In genomic region chr15:73800662-73801345, GRCh38 we compare ENCODE assay signal across 8 cellular contexts. TPM values are rescaled to one million over a fixed set of nuclear protein-coding genes. Genes with fewer than 3 reads are reported as not detected.
DNase-seq lines count a peak whose midpoint lies in the region; ATAC-seq and TF ChIP-seq lines count a peak whose summit lies in the region.

No MANE protein-coding gene starts in this region.

- TF ChIP-seq EP300 in gastroesophageal sphincter (IDR thresholded peaks at IDR 0.05), result no peak

- TF ChIP-seq POLR2A in gastroesophageal sphincter (IDR thresholded peaks at IDR 0.05), result no peak

- DNase-seq in ELR (ENCODE audit: low read depth) (peak; percentile 76), RWPE2 (ENCODE audit: low spot score) (no peak), NCI-H526 treated with DMSO at 0.1 percent for 48 hours (lab: John Stamatoyannopoulos, UW) (no peak), NCI-H1105 (lab: John Stamatoyannopoulos, UW) (no peak), GM10248 (ENCODE audit: extremely low spot score) (no peak)

- POLR2A ChIA-PET in GM10248 (lab: Yijun Ruan, JAX), result no interaction called here

- H3K27me3 ChIP-seq in RWPE2 (ENCODE audit: insufficient read depth, poor library complexity, severe bottlenecking) (no peaks in the 10 kb centered on the region), gastroesophageal sphincter (no peaks in the 10 kb centered on the region), rectal smooth muscle tissue (ENCODE audit: control insufficient read depth, insufficient read depth, low read length) (no peaks in the 10 kb centered on the region)

- 8 to 50% methylated on average over 1 to 6 of the region's 11 CpGs for WGBS in gastroesophageal sphincter (ENCODE audit: low coverage in 1 of 2), 2 donors

- H3K9ac ChIP-seq in rectal smooth muscle tissue (ENCODE audit: low read length), result no peak overlapping the region

- TF ChIP-seq CTCF in RWPE2 (IDR thresholded peaks at IDR 0.05; ENCODE audit: poor library complexity, severe bottlenecking) (no peak), gastroesophageal sphincter (IDR thresholded peaks at IDR 0.05) (no peak), GM10248 (IDR thresholded peaks at IDR 0.05; ENCODE audit: control extremely low read depth, extremely low read depth, low read depth, missing control alignments) (no peak)

- no peaks in the 10 kb centered on the region for H3K9me3 ChIP-seq in RWPE2 (ENCODE audit: severe bottlenecking)
- no peaks in the 10 kb centered on the region for H3K9me3 ChIP-seq in gastroesophageal sphincter

- H3K4me3 ChIP-seq in RWPE2 (ENCODE audit: severe bottlenecking) (no peak overlapping the region), gastroesophageal sphincter (no peak overlapping the region), rectal smooth muscle tissue (ENCODE audit: low read length) (no peak overlapping the region)

- H3K36me3 ChIP-seq in RWPE2 (ENCODE audit: low read depth), result no peaks in the 10 kb centered on the region
- H3K36me3 ChIP-seq in gastroesophageal sphincter, result no peaks in the 10 kb centered on the region
- H3K36me3 ChIP-seq in rectal smooth muscle tissue (ENCODE audit: control insufficient read depth, insufficient read depth, low read length), result no peaks in the 10 kb centered on the region

- ATAC-seq in RWPE2 (ENCODE audit: low read depth) (peak; percentile 65), gastroesophageal sphincter (peak; percentile 60), GM21526 (IDR thresholded peaks at IDR 0.05; ENCODE audit: low FRiP score, unreplicated experiment) (no peak)

- CTCF ChIA-PET in GM10248 (lab: Yijun Ruan, JAX), result no interaction called here

- H3K4me1 ChIP-seq in RWPE2 (ENCODE audit: insufficient read depth, poor library complexity, severe bottlenecking) (peaks cover 20% of the 10 kb centered on the region), gastroesophageal sphincter (peaks cover 11 to 53% (median 28%) of the 10 kb centered on the region in 3 donors), rectal smooth muscle tissue (ENCODE audit: control insufficient read depth, insufficient read depth, low read length) (peaks cover 12% of the 10 kb centered on the region)

- H3K27ac ChIP-seq in RWPE2 (ENCODE audit: poor library complexity, severe bottlenecking) (peak overlapping the region; percentile 69), gastroesophageal sphincter (peak overlapping the region in 3 of 4 donors; percentile 57 to 77 (median 67)), rectal smooth muscle tissue (ENCODE audit: low read depth, low read length) (peak overlapping the region; percentile 43)

RNA-seq across cellular contexts. Expression of gene INSYN1, which starts 47.7 kb away (rescaled TPM):
- 10 to 100 TPM; 11.4 to 30.2 (median 16.3) TPM for total RNA-seq in gastroesophageal sphincter
